In the genomic region with DNA sequence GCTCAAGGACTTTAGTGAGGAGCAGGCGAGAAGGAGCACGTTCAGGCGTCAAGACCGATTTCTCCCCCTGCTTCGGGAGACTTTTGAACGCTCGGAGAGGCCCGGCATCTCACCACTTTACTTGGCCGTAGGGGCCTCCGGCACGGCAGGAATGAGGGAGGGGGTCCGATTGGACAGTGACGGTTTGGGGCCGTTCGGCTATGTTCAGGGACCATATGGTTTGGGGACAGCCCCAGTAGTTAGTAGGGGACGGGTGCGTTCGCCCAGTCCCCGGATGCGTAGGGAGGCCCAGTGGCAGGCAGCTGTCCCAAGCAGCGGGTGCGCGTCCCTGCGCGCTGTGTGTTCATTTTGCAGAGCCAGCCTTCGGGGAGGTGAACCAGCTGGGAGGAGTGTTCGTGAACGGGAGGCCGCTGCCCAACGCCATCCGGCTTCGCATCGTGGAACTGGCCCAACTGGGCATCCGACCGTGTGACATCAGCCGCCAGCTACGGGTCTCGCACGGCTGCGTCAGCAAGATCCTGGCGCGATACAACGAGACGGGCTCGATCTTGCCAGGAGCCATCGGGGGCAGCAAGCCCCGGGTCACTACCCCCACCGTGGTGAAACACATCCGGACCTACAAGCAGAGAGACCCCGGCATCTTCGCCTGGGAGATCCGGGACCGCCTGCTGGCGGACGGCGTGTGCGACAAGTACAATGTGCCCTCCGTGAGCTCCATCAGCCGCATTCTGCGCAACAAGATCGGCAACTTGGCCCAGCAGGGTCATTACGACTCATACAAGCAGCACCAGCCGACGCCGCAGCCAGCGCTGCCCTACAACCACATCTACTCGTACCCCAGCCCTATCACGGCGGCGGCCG, we compare ENCODE assay signal across 9 cellular contexts. TPM values are rescaled to one million over a fixed set of nuclear protein-coding genes. Genes with fewer than 3 reads are reported as not detected.
DNase-seq lines count a peak whose midpoint lies in the region; ATAC-seq, FAIRE-seq and TF ChIP-seq lines count a peak whose summit lies in the region.
"Had no signal": no experiment of that assay in that cellular context is flagged by ENCODE, and none has a peak within 500 bp of the region (broad histone marks: within the 10 kb centered on the region; RNA-seq: fewer than 3 reads in every experiment).

No MANE protein-coding gene starts in this region.

- peak overlapping the region in 2 of 3 experiments; percentile 25 to 30 for H3K4me3 ChIP-seq in endothelial cell of umbilical vein (replicated peaks in 1 of 3; ENCODE audit: insufficient read depth in 1 of 3, low read depth in 1 of 3, low read length in 3 of 3)
- H3K4me3 ChIP-seq in prostate gland, result peak overlapping the region; percentile 37 to 53

- H3K27ac ChIP-seq in endothelial cell of umbilical vein (ENCODE audit: insufficient read depth, low read depth, low read length) (no peak overlapping the region), prostate gland (peak overlapping the region; percentile 80 to 90)

- dilution Hi-C loops in endothelial cell of umbilical vein (cut with MboI; ENCODE audit: extremely low pct_ligation_motif_present, low sequenced_read_pairs), result no loop called here

- H3K4me1 ChIP-seq in endothelial cell of umbilical vein (ENCODE audit: control insufficient read depth, extremely low read depth, insufficient read depth, low read length) (peaks cover 17% of the 10 kb centered on the region), prostate gland (replicated peaks) (no peaks in the 10 kb centered on the region)

- TF ChIP-seq POLR2A in endothelial cell of umbilical vein (IDR thresholded peaks at IDR 0.05; ENCODE audit: low read depth, low read length), result no peak
- peak; percentile 37 for TF ChIP-seq POLR2A in prostate gland (IDR thresholded peaks at IDR 0.05)

- H3K27me3 ChIP-seq in endothelial cell of umbilical vein (ENCODE audit: control insufficient read depth in 2 of 2, insufficient read depth in 2 of 2, low read length in 2 of 2) (peaks cover 88 to 98% of the 10 kb centered on the region in 2 experiments), prostate gland (replicated peaks; ENCODE audit: insufficient read depth) (no peaks in the 10 kb centered on the region)

- H3K79me2 ChIP-seq in endothelial cell of umbilical vein (ENCODE audit: control insufficient read depth, insufficient read depth, low read length), result no peaks in the 10 kb centered on the region

- intact Hi-C loops in endothelial cell of umbilical vein (cut with micrococcal nuclease), result loop anchor here (2.0 to 5.0 kb wide), 3 partner anchors 342 to 935 kb away; partner anchors contain the start of genes FOXA1, MBIP and TTC6
- intact Hi-C loops in prostate gland (cut with DNase I), result no loop called here

- DNase-seq in GM10248 (ENCODE audit: extremely low spot score) (peak; percentile 11), NCI-H2227 treated with DMSO at 0.1 percent for 48 hours (lab: John Stamatoyannopoulos, UW) (peak; percentile 15), endothelial cell of umbilical vein (ENCODE audit: low read depth, low spot score) (no peak), prostate gland (ENCODE audit: low spot score) (peak; percentile 65), NCI-H510A (lab: John Stamatoyannopoulos, UW) (no peak), SK-N-DZ (ENCODE audit: low spot score) (no peak)
- DNase-seq: effector CD4-positive, alpha-beta T cell had no signal

- no peaks in the 10 kb centered on the region for H3K9me3 ChIP-seq in endothelial cell of umbilical vein (replicated peaks; ENCODE audit: control insufficient read depth, insufficient read depth, low read length)
- H3K9me3 ChIP-seq in prostate gland, result no peaks in the 10 kb centered on the region

- H3K4me2 ChIP-seq in endothelial cell of umbilical vein (ENCODE audit: insufficient read depth, low read length), result peak overlapping the region; percentile 63

- 7% methylated on average over 70 of the region's 71 CpGs for WGBS in prostate gland

- H4K20me1 ChIP-seq in endothelial cell of umbilical vein (replicated peaks; ENCODE audit: control insufficient read depth, extremely low read depth, insufficient read depth, low read length), result no peaks in the 10 kb centered on the region

- CTCF ChIA-PET in GM10248 (lab: Yijun Ruan, JAX), result no interaction called here
- CTCF ChIA-PET in endothelial cell of umbilical vein (lab: Charles Lee), result interaction anchor here (1.6 kb wide), 1 partner anchor 15 kb away, joined by 4 read pairs; no protein-coding TSS in a partner anchor

- peak; percentile 44 for FAIRE-seq in endothelial cell of umbilical vein (lab: Jason Lieb, UNC)

- peak overlapping the region; percentile 26 for H2AFZ ChIP-seq in endothelial cell of umbilical vein (ENCODE audit: low read depth, low read length)

- H3K9ac ChIP-seq in endothelial cell of umbilical vein (replicated peaks; ENCODE audit: extremely low read depth, insufficient read depth, low read length), result no peak overlapping the region

- BruUV-seq in endothelial cell of umbilical vein (replicated peaks; lab: Mats Ljungman, UMichigan), result no TSS peak

- H3K9me1 ChIP-seq in endothelial cell of umbilical vein (replicated peaks; ENCODE audit: control insufficient read depth, extremely low read depth, insufficient read depth, low read length), result no peaks in the 10 kb centered on the region

- H3K36me3 ChIP-seq in endothelial cell of umbilical vein (ENCODE audit: control insufficient read depth in 2 of 2, extremely low read depth in 1 of 2, insufficient read depth in 2 of 2, low read length in 2 of 2), result no peaks in the 10 kb centered on the region
- no peaks in the 10 kb centered on the region for H3K36me3 ChIP-seq in prostate gland

- TF ChIP-seq CTCF in GM10248 (IDR thresholded peaks at IDR 0.05; ENCODE audit: control extremely low read depth, extremely low read depth, low read depth, missing control alignments) (no peak), endothelial cell of umbilical vein (IDR thresholded peaks at IDR 0.05; ENCODE audit: extremely low read depth in 1 of 2, insufficient read depth in 1 of 2, low read depth in 1 of 2, low read length in 2 of 2) (peak; percentile 3 to 21), prostate gland (IDR thresholded peaks at IDR 0.05) (peak in 1 of 4 experiments; percentile 31)

- no peak for ATAC-seq in HG03045 (IDR thresholded peaks at IDR 0.05; ENCODE audit: unreplicated experiment)
- ATAC-seq in GM21360 (IDR thresholded peaks at IDR 0.05; ENCODE audit: unreplicated experiment), result no peak

- POLR2A ChIA-PET in GM10248 (lab: Yijun Ruan, JAX), result no interaction called here
- POLR2A ChIA-PET in endothelial cell of umbilical vein (lab: Charles Lee), result no interaction called here

TF ChIP-seq in endothelial cell of umbilical vein, 7 proteins besides CTCF, POLR2A, EP300 and RAD21:
- TF ChIP-seq EZH2 (IDR thresholded peaks at IDR 0.05; ENCODE audit: borderline replicate concordance, low read depth, low read length, severe bottlenecking) (peak; percentile 99), POLR2AphosphoS5 (IDR thresholded peaks at IDR 0.05; ENCODE audit: insufficient read depth, low read depth, low read length) (no peak)
- TF ChIP-seq, protein P1, sequence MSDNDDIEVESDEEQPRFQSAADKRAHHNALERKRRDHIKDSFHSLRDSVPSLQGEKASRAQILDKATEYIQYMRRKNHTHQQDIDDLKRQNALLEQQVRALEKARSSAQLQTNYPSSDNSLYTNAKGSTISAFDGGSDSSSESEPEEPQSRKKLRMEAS (IDR thresholded peaks at IDR 0.05; ENCODE audit: insufficient read depth, insufficient read length), result no peak
TF ChIP-seq in endothelial cell of umbilical vein: peak in this region for 1.

RNA-seq across cellular contexts. Expression of gene PAX9, which starts 1.1 kb away (rescaled TPM):
- total RNA-seq in endothelial cell of umbilical vein, result 0.44 and 4.8 TPM in 2 replicates
- polyA plus RNA-seq in endothelial cell of umbilical vein, result 0.37 and 0.48 TPM in 2 replicates
- polyA plus RNA-seq in endothelial cell of umbilical vein (2011; cell fraction: cytosol; rRNA removed), result 0.11 and 0.14 TPM in 2 replicates
- polyA plus RNA-seq in endothelial cell of umbilical vein (2011; cell fraction: nucleus; rRNA removed), result 0.20 and 0.30 TPM in 2 replicates
- polyA plus RNA-seq in endothelial cell of umbilical vein (2012), result 0.17 and 0.27 TPM in 2 replicates
- polyA minus RNA-seq in endothelial cell of umbilical vein, result 0.10 and 0.30 TPM in 2 replicates
- 1.2 TPM for polyA minus RNA-seq in endothelial cell of umbilical vein (2011; cell fraction: cytosol; rRNA and poly(A)+ RNA removed)
- 0.19 and 0.43 TPM in 2 replicates for polyA minus RNA-seq in endothelial cell of umbilical vein (2011; cell fraction: nucleus; rRNA and poly(A)+ RNA removed)
- total RNA-seq in prostate gland, result 10 to 100 TPM in 1 of 2 donors, 1 to 10 TPM in 1; 4.9 to 11.1 TPM
- polyA plus RNA-seq in SK-N-DZ (2014; cell fraction: cytosol; rRNA removed), result not detected in 2 replicates
- polyA plus RNA-seq in SK-N-DZ (2014; cell fraction: nucleus; rRNA removed), result not detected in 2 replicates

Comparison
In these comparisons a context has a peak if more than half of its experiments do, and no peak if none do; other contexts are left out.
1. DNase-seq: peak in GM10248 (single experiment), NCI-H2227 treated with DMSO at 0.1 percent for 48 hours (single experiment) and prostate gland (single experiment); none in endothelial cell of umbilical vein (single experiment), NCI-H510A (single experiment) and SK-N-DZ (single experiment).